In genomic region chrX:118496763-118497079, GRCh38 we compare ENCODE assay signal across 8 cellular contexts. TPM values are rescaled to one million over a fixed set of nuclear protein-coding genes. Genes with fewer than 3 reads are reported as not detected.
DNase-seq lines count a peak whose midpoint lies in the region; ATAC-seq and TF ChIP-seq lines count a peak whose summit lies in the region.

No MANE protein-coding gene starts in this region.

- intact Hi-C loops in Right ventricle myocardium superior (cut with DNase I) = no loop called here
- intact Hi-C loops in cardiac septum (cut with DNase I) = no loop called here

- H3K9ac ChIP-seq in mesenchymal stem cell (ENCODE audit: low read length) = peak overlapping the region; percentile 88

- H3K79me1 ChIP-seq in mesenchymal stem cell (replicated peaks; ENCODE audit: low read length, poor library complexity, severe bottlenecking) = peaks cover 2% of the 10 kb centered on the region

- no peak overlapping the region for H3K4ac ChIP-seq in mesenchymal stem cell (ENCODE audit: low read depth in 1 of 2, low read length in 2 of 2)

- peak overlapping the region; percentile 63 to 94 (median 93) for H3K27ac Mint-ChIP-seq in brain

- H3K4me1 ChIP-seq in mesenchymal stem cell (ENCODE audit: control insufficient read depth, insufficient read depth, low read depth, low read length) = peaks cover 7% of the 10 kb centered on the region

- peak overlapping the region in 1 of 2 experiments; percentile 93 for H3K14ac ChIP-seq in mesenchymal stem cell (ENCODE audit: low read length in 2 of 2)

- ATAC-seq in Right ventricle myocardium superior (ENCODE audit: poor library complexity) = peak; percentile 13
- peak; percentile 7 for ATAC-seq in HG03520 (IDR thresholded peaks at IDR 0.05; ENCODE audit: unreplicated experiment)
- ATAC-seq in HG03521 (IDR thresholded peaks at IDR 0.05; ENCODE audit: unreplicated experiment) = no peak

- H3K4me3 ChIP-seq in mesenchymal stem cell (ENCODE audit: insufficient read depth in 1 of 2, low read depth in 1 of 2, low read length in 2 of 2) = peak overlapping the region; percentile 79 to 85

- no peak for TF ChIP-seq CTCF in brain (conservative IDR thresholded peaks at IDR 0.05)

- peaks cover 7% of the 10 kb centered on the region for H3K27me3 Mint-ChIP-seq in brain

- no peaks in the 10 kb centered on the region for H3K27me3 ChIP-seq in mesenchymal stem cell (ENCODE audit: control insufficient read depth in 1 of 2, insufficient read depth in 1 of 2, low read length in 2 of 2)

- H4K91ac ChIP-seq in mesenchymal stem cell (ENCODE audit: low read length) = peak overlapping the region; percentile 7

- H3K36me3 Mint-ChIP-seq in brain = peaks cover under 1% of the 10 kb centered on the region

- peaks cover 32% of the 10 kb centered on the region for H3K4me1 Mint-ChIP-seq in brain

- no peak overlapping the region for H3K27ac ChIP-seq in mesenchymal stem cell (ENCODE audit: low read length, poor library complexity, severe bottlenecking)

- H3K9me3 Mint-ChIP-seq in brain = peaks cover 0 to 2% (median 0%) of the 10 kb centered on the region in 5 experiments

- no peak overlapping the region for H2BK5ac ChIP-seq in mesenchymal stem cell (ENCODE audit: low read depth, low read length, poor library complexity, severe bottlenecking)

- no peak overlapping the region for H2BK120ac ChIP-seq in mesenchymal stem cell (ENCODE audit: low read depth, low read length)

- peak overlapping the region; percentile 5 for H2AFZ ChIP-seq in mesenchymal stem cell (ENCODE audit: low read depth, low read length)

- DNase-seq in Right ventricle myocardium superior (no peak), cardiac septum (ENCODE audit: low spot score) (no peak), mesenchymal stem cell (no peak), occipital lobe (lab: John Stamatoyannopoulos, UW) (no peak)
- no peak for DNase-seq in stimulated activated naive CD4-positive, alpha-beta T cell treated with Interleukin-2 at 50 U/mL for 16 hours (lab: John Stamatoyannopoulos, UW)

- H2BK12ac ChIP-seq in mesenchymal stem cell (ENCODE audit: low read length in 2 of 2) = no peak overlapping the region

- WGBS in mesenchymal stem cell = 3% methylated on average over 13 of the region's 13 CpGs

- peak overlapping the region in 1 of 2 experiments; percentile 90 for H3K18ac ChIP-seq in mesenchymal stem cell (ENCODE audit: low read depth in 1 of 2, low read length in 2 of 2)

- peak overlapping the region; percentile 92 to 96 (median 93) for H3K4me3 Mint-ChIP-seq in brain

- H3K36me3 ChIP-seq in mesenchymal stem cell (ENCODE audit: control insufficient read depth in 1 of 2, insufficient read depth in 2 of 2, low read depth in 1 of 2, low read length in 2 of 2) = no peaks in the 10 kb centered on the region

- H3K9me3 ChIP-seq in mesenchymal stem cell (ENCODE audit: control insufficient read depth, low read length) = no peaks in the 10 kb centered on the region

- no peak overlapping the region for H4K8ac ChIP-seq in mesenchymal stem cell (ENCODE audit: low read length)

- H3K23ac ChIP-seq in mesenchymal stem cell (ENCODE audit: low read length in 2 of 2) = no peak overlapping the region

- H2BK15ac ChIP-seq in mesenchymal stem cell (ENCODE audit: low read depth, poor library complexity, severe bottlenecking) = peak overlapping the region; percentile 48

- no peak overlapping the region for H2AK5ac ChIP-seq in mesenchymal stem cell (ENCODE audit: low read length, severe bottlenecking)

- peak overlapping the region; percentile 70 for H3K4me2 ChIP-seq in mesenchymal stem cell (ENCODE audit: low read length, poor library complexity, severe bottlenecking)

RNA-seq across cellular contexts. Expression of gene DOCK11, which starts 1.1 kb away (rescaled TPM):
- total RNA-seq in Right ventricle myocardium superior = 4.2 TPM
- 3.8 TPM for total RNA-seq in cardiac septum
- polyA plus RNA-seq in brain (ENCODE audit: insufficient read depth, low read depth, low replicate concordance) = 6.7 TPM
- 9.6 TPM for polyA plus RNA-seq in mesenchymal stem cell (2013, experiment 1 of 2)
- 9.6 TPM for polyA plus RNA-seq in mesenchymal stem cell (2013, experiment 2 of 2)
- 20.6 TPM for total RNA-seq in occipital lobe
